In the genomic region with DNA sequence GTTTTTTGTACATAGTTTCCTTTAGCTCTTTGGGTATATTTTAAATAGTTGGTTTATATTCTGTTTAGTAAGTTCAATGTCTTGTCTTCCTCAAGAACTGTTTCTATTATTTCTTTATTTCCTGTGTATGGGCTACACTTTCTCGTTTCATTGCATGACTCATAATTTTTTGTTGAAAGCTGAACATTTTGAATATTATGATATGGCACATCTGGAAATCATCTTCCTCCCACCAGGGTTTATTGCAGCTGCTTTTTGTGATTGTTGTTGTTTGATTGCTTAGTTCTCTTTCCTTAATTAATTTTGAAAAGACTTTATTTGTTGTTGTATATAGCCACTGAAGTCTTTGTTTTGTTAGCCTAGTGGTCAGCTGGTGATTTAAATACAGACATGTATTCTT, we compare ENCODE assay signal across 21 cellular contexts. TPM values are rescaled to one million over a fixed set of nuclear protein-coding genes. Genes with fewer than 3 reads are reported as not detected.
DNase-seq lines count a peak whose midpoint lies in the region; ATAC-seq, FAIRE-seq and TF ChIP-seq lines count a peak whose summit lies in the region.
"Had no signal": no experiment of that assay in that cellular context is flagged by ENCODE, and none has a peak within 500 bp of the region (broad histone marks: within the 10 kb centered on the region; RNA-seq: fewer than 3 reads in every experiment).

No MANE protein-coding gene starts in this region.

- TF ChIP-seq POLR2A in GM12878 (IDR thresholded peaks at IDR 0.05; ENCODE audit: low read depth, low read length): no peak

- H3K9ac ChIP-seq in GM12878 (ENCODE audit: control insufficient read depth, insufficient read depth, low read length): no peak overlapping the region

- FAIRE-seq in GM12878 (lab: Jason Lieb, UNC): no peak
- FAIRE-seq in D721Med (lab: Jason Lieb, UNC): no peak
- FAIRE-seq: GM19239 had no signal

- peaks cover 6% of the 10 kb centered on the region for H3K9me3 Mint-ChIP-seq in type B pancreatic cell

- H3K27ac Mint-ChIP-seq in type B pancreatic cell: no peak overlapping the region
- H3K27ac Mint-ChIP-seq: GM23338 had no signal

- H3K27me3 ChIP-seq in ACC112 (ENCODE audit: insufficient read depth, low read length) (no peaks in the 10 kb centered on the region), GM12878 (replicated peaks in 1 of 2; ENCODE audit: control insufficient read depth in 2 of 2, insufficient read depth in 2 of 2, low read length in 1 of 2) (no peaks in the 10 kb centered on the region)

- H4K20me1 ChIP-seq in GM12878 (ENCODE audit: control insufficient read depth, insufficient read depth): no peaks in the 10 kb centered on the region

- no peak for ATAC-seq in GM12878
- ATAC-seq: GM23338, HCT116 had no signal

- no peak for TF ChIP-seq RAD21 in GM12878 (IDR thresholded peaks at IDR 0.05; ENCODE audit: insufficient read depth, low read depth, low read length)

- TF ChIP-seq CTCF in GM12878 (IDR thresholded peaks at IDR 0.05 in 2 of 3, conservative IDR thresholded peaks at IDR 0.05 in 1 of 3; ENCODE audit: control insufficient read depth in 2 of 3, extremely low read depth in 1 of 3, insufficient read depth in 1 of 3, low read depth in 3 of 3, low read length in 3 of 3) (no peak), D721Med (IDR thresholded peaks at IDR 0.05; ENCODE audit: insufficient read depth, missing control alignments) (no peak), type B pancreatic cell (conservative IDR thresholded peaks at IDR 0.05) (no peak)

- SMC1A ChIA-PET in GM12878 (lab: Charles Lee; ENCODE audit: uncharacterized antibody, unreplicated experiment): interaction anchor here (1.2 kb wide), 1 partner anchor 19 kb away, joined by 6 read pairs; no protein-coding TSS in a partner anchor

- no peaks in the 10 kb centered on the region for H3K36me3 Mint-ChIP-seq in type B pancreatic cell

- no peaks in the 10 kb centered on the region for H3K27me3 Mint-ChIP-seq in type B pancreatic cell

- H3K79me2 ChIP-seq in ACC112 (ENCODE audit: control insufficient read depth, insufficient read depth, low read length, unreplicated experiment) (no peaks in the 10 kb centered on the region), GM12878 (ENCODE audit: control insufficient read depth, insufficient read depth, low read length) (no peaks in the 10 kb centered on the region)

- CTCF ChIA-PET in GM12878 (lab: Yijun Ruan, JAX): interaction anchor here (0.6 to 1.4 kb wide), 4 partner anchors 10 to 359 kb away, joined by 3 to 8 read pairs (median 4); no protein-coding TSS in a partner anchor

- RAD21 ChIA-PET in GM12878 (lab: Charles Lee; ENCODE audit: unreplicated experiment): interaction anchor here (2.5 kb wide), 1 partner anchor 19 kb away, joined by 5 read pairs; no protein-coding TSS in a partner anchor

- H3K4me1 Mint-ChIP-seq in type B pancreatic cell (ENCODE audit: unreplicated experiment): peaks cover 17% of the 10 kb centered on the region

- no peak overlapping the region for H3K4me3 Mint-ChIP-seq in type B pancreatic cell
- H3K4me3 Mint-ChIP-seq: GM23338 had no signal

- peak overlapping the region; percentile 46 for H3K27ac ChIP-seq in ACC112 (ENCODE audit: low read depth, low read length)
- no peak overlapping the region for H3K27ac ChIP-seq in GM12878 (ENCODE audit: control insufficient read depth, insufficient read depth)
- H3K27ac ChIP-seq: C4-2B had no signal

- H3K4me1 ChIP-seq in ACC112 (ENCODE audit: control insufficient read depth, insufficient read depth, low read length, unreplicated experiment): peaks cover 28% of the 10 kb centered on the region
- H3K4me1 ChIP-seq in GM12878 (ENCODE audit: control insufficient read depth, insufficient read depth, low read length): peaks cover 10% of the 10 kb centered on the region

- intact Hi-C loops in GM12878 (cut with micrococcal nuclease; ENCODE audit: unreplicated experiment): no loop called here

- no peak for TF ChIP-seq EP300 in GM12878 (IDR thresholded peaks at IDR 0.05; ENCODE audit: borderline replicate concordance in 1 of 2, control insufficient read depth in 1 of 2, low read depth in 2 of 2, low read length in 2 of 2)

- 0% methylated on average over 1 of the region's 1 CpG for WGBS in GM12878 (ENCODE audit: insufficient coverage, insufficient replicate concordance, low lambda C conversion rate, missing lambda C conversion rate)

- no peak overlapping the region for H3K4me2 ChIP-seq in GM12878 (ENCODE audit: control insufficient read depth, insufficient read depth)
- H3K4me2 ChIP-seq: GM23338 had no signal

- H2AFZ ChIP-seq in ACC112 (ENCODE audit: low read length, unreplicated experiment) (no peak overlapping the region), GM12878 (ENCODE audit: control insufficient read depth, low read depth, low read length) (no peak overlapping the region)
- H2AFZ ChIP-seq: GM23338 had no signal

- in situ Hi-C loops in GM12878 (cut with MboI): no loop called here

- H3K36me3 ChIP-seq in ACC112 (ENCODE audit: insufficient read depth, low read length): peaks cover 11% of the 10 kb centered on the region
- no peaks in the 10 kb centered on the region for H3K36me3 ChIP-seq in GM12878 (ENCODE audit: control insufficient read depth in 2 of 2, insufficient read depth in 2 of 2, low read length in 1 of 2)

- DNase-seq in GM03348 (ENCODE audit: low spot score) (peak; percentile 20), GM12878 (ENCODE audit: low read depth, low spot score) (no peak), fibroblast of peridontal ligament (ENCODE audit: extremely low read depth) (peak; percentile 14), RKO (ENCODE audit: low spot score) (no peak), D721Med (ENCODE audit: insufficient read length, low spot score) (no peak), MV-4-11 (lab: John Stamatoyannopoulos, UW) (no peak), type B pancreatic cell (ENCODE audit: extremely low spot score, unreplicated experiment) (no peak)
- DNase-seq: ACHN, AML-193, DND-41, GDM1, NCI-H1694 treated with DMSO at 0.1 percent for 48 hours, NCI-H2107, NCI-H2227 treated with DMSO at 0.1 percent for 48 hours, NCI-H510A treated with DMSO at 0.1 percent for 48 hours, NCI-H774 had no signal

- H3K4me3 ChIP-seq in ACC112 (ENCODE audit: low read depth, low read length): peak overlapping the region; percentile 55; the same call in 1 of the 2 replicates
- H3K4me3 ChIP-seq in GM12878: 0 out of 2 replicates have a peak overlapping the region, but pooled peaks have one; percentile 2
- H3K4me3 ChIP-seq: GM23338 had no signal

- peaks cover 3% of the 10 kb centered on the region for H3K9me3 ChIP-seq in GM12878 (replicated peaks; ENCODE audit: control insufficient read depth, insufficient read depth, low read length)

- POLR2A ChIA-PET in GM12878 (lab: Charles Lee): no interaction called here

- BruUV-seq in GM12878 (replicated peaks; lab: Mats Ljungman, UMichigan): no TSS peak

TF ChIP-seq in GM12878, 131 proteins besides CTCF, POLR2A, EP300 and RAD21 (continues in another document):
- TF ChIP-seq FOXK2 (IDR thresholded peaks at IDR 0.05) (no peak), ZNF24 (IDR thresholded peaks at IDR 0.05) (no peak)
- TF ChIP-seq, protein P1, sequence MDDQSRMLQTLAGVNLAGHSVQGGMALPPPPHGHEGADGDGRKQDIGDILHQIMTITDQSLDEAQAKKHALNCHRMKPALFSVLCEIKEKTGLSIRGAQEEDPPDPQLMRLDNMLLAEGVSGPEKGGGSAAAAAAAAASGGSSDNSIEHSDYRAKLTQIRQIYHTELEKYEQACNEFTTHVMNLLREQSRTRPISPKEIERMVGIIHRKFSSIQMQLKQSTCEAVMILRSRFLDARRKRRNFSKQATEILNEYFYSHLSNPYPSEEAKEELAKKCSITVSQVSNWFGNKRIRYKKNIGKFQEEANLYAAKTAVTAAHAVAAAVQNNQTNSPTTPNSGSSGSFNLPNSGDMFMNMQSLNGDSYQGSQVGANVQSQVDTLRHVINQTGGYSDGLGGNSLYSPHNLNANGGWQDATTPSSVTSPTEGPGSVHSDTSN (IDR thresholded peaks at IDR 0.05; ENCODE audit: insufficient replicate concordance, low read depth, low read length): no peak

RNA-seq across cellular contexts. Expression of a gene that starts 43.8 kb away (rescaled TPM):
- total RNA-seq in GM12878 (2013; cell fraction: nucleolus; rRNA removed): 7.5 and 7.9 TPM in 2 replicates
- total RNA-seq in GM12878 (2014; rRNA removed): 15.5 and 17.1 TPM in 2 replicates
- total RNA-seq in GM12878 (2014; rRNA removed; fragmentation: Illumina TruSeq; extraction: Trizol): 26.8 and 30.5 TPM in 2 replicates
- 16.0 and 18.3 TPM in 2 replicates for total RNA-seq in GM12878 (2021)
- polyA plus RNA-seq in GM12878 (2011; ENCODE audit: low read depth): 10.9 TPM
- polyA plus RNA-seq in GM12878 (2011; rRNA removed): 25.2 and 44.6 TPM in 2 replicates
- 5.2 and 5.9 TPM in 2 replicates for polyA plus RNA-seq in GM12878 (2011; cell fraction: cytosol; rRNA removed)
- 5.4 and 6.0 TPM in 2 replicates for polyA plus RNA-seq in GM12878 (2011; cell fraction: nucleus; rRNA removed)
- 17.9 and 22.1 TPM in 2 replicates for polyA plus RNA-seq in GM12878 (2012)
- polyA plus RNA-seq in GM12878 (2014; fragmentation: Illumina TruSeq; extraction: Trizol): 27.8 and 33.8 TPM in 2 replicates
- polyA plus RNA-seq in GM12878 (2014; fragmentation: Nextera tagmentation; extraction: Ambion mirVana): 100 to 1,000 TPM in 1 of 2 experiments, 10 to 100 TPM in 1; 98.1 to 111 TPM
- polyA plus RNA-seq in GM12878 (2014; rRNA removed): 20.0 and 23.9 TPM in 2 replicates
- 10 to 100 TPM; 79.6 to 85.3 TPM for polyA plus RNA-seq in GM12878 (2016; fragmentation: Nextera tagmentation; extraction: Ambion mirVana)
- polyA minus RNA-seq in GM12878 (2011; rRNA and poly(A)+ RNA removed): 2.9 and 3.2 TPM in 2 replicates
- 1.8 and 2.1 TPM in 2 replicates for polyA minus RNA-seq in GM12878 (2011; cell fraction: cytosol; rRNA and poly(A)+ RNA removed)
- polyA minus RNA-seq in GM12878 (2011; cell fraction: nucleus; rRNA and poly(A)+ RNA removed): 2.7 and 5.9 TPM in 2 replicates
- 11.6 and 12.4 TPM in 2 replicates for total RNA-seq in type B pancreatic cell (ENCODE audit: low replicate concordance)

RNA-seq across cellular contexts. Expression of a gene that starts 44.1 kb away (rescaled TPM):
- 61.0 and 69.0 TPM in 2 replicates for total RNA-seq in GM12878 (2013; cell fraction: nucleolus; rRNA removed)
- total RNA-seq in GM12878 (2014; rRNA removed) (30.2 and 32.9 TPM in 2 replicates), GM12878 (2014; rRNA removed; fragmentation: Illumina TruSeq; extraction: Trizol) (27.9 and 29.5 TPM in 2 replicates), GM12878 (2021) (32.9 and 35.1 TPM in 2 replicates), type B pancreatic cell (ENCODE audit: low replicate concordance) (42.9 and 44.2 TPM in 2 replicates)
- 20.3 TPM for polyA plus RNA-seq in GM12878 (2011; ENCODE audit: low read depth)
- polyA plus RNA-seq in GM12878 (2011; rRNA removed) (19.2 and 27.7 TPM in 2 replicates), GM12878 (2014; fragmentation: Illumina TruSeq; extraction: Trizol) (31.5 and 36.3 TPM in 2 replicates), GM12878 (2014; fragmentation: Nextera tagmentation; extraction: Ambion mirVana) (1 to 10 TPM; 4.0 to 6.1 TPM), GM12878 (2014; rRNA removed) (25.8 and 28.1 TPM in 2 replicates), GM12878 (2016; fragmentation: Nextera tagmentation; extraction: Ambion mirVana) (10 to 100 TPM; 45.7 to 48.3 TPM)
- 19.1 and 21.0 TPM in 2 replicates for polyA plus RNA-seq in GM12878 (2011; cell fraction: cytosol; rRNA removed)
- polyA plus RNA-seq in GM12878 (2011; cell fraction: nucleus; rRNA removed): 80.0 and 91.2 TPM in 2 replicates
- polyA plus RNA-seq in GM12878 (2012): 23.5 and 29.0 TPM in 2 replicates
- polyA minus RNA-seq in GM12878 (2011; rRNA and poly(A)+ RNA removed): 30.3 and 31.2 TPM in 2 replicates
- 12.4 and 13.0 TPM in 2 replicates for polyA minus RNA-seq in GM12878 (2011; cell fraction: cytosol; rRNA and poly(A)+ RNA removed)
- 33.9 and 45.0 TPM in 2 replicates for polyA minus RNA-seq in GM12878 (2011; cell fraction: nucleus; rRNA and poly(A)+ RNA removed)

Comparison
In these comparisons a context has a peak if more than half of its experiments do, and no peak if none do; other contexts are left out.
1. DNase-seq: peak in GM03348 (single experiment) and fibroblast of peridontal ligament (single experiment); none in GM12878 (single experiment), RKO (single experiment), D721Med (single experiment), MV-4-11 (single experiment) and type B pancreatic cell (single experiment).